Comparison of ENCODE assay signal across 19 cellular contexts in the genomic region with DNA sequence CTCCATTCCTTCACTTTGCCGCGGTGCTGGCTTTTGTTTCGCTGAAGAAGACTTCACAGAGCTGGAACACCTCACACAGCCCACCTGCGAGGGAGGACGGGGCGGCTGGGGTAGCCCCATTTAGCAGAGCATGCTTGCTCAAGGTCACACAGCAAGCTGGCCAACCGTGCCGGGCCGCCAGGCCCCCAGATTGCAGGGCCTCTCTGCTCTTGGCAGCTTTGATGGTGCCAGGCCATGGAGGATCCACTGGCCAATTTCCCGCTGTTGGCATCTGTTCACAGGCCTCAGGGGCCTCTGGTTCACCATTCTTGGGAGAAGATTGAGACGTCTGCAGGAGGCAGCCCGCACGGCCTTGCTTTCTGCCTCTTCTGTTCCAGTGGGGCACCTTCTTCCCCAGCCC.
"Had no signal": no experiment of that assay in that cellular context is flagged by ENCODE, and none has a peak within 500 bp of the region (broad histone marks: within the 10 kb centered on the region; RNA-seq: fewer than 3 reads in every experiment).

No MANE protein-coding gene starts in this region.

- H3K4me1 ChIP-seq: adrenal gland, breast epithelium, Peyer's patch had no signal

- DNase-seq: activated CD4-positive, alpha-beta T cell treated with anti-CD3 and anti-CD28 coated beads for 4 hours; activated CD4-positive, alpha-beta T cell treated with anti-CD3 and anti-CD28 coated beads, Interleukin-2, amount 50 U/mL, for 4 hours; activated CD8-positive, alpha-beta memory T cell treated with anti-CD3 and anti-CD28 coated beads, Interleukin-2, amount 50 U/mL, for 48 hours; activated CD8-positive, alpha-beta T cell treated with anti-CD3 and anti-CD28 coated beads, Interleukin-2, amount 10 ng/mL, durations not matched to agents 7 days and 5 days; activated naive CD4-positive, alpha-beta T cell treated with anti-CD3 and anti-CD28 coated beads, Interleukin-2, amount 50 U/mL, for 16 hours; activated naive CD8-positive, alpha-beta T cell treated with anti-CD3 and anti-CD28 coated beads, Interleukin-2, amount 10 ng/mL, durations not matched to agents 7 days and 5 days; activated T-cell treated with anti-CD3 and anti-CD28 coated beads, Interleukin-2, amount 50 U/mL, for 1 hour; adrenal gland; central memory CD4-positive, alpha-beta T cell; Kasumi-1; NCI-H187 treated with DMSO at 0.1 percent for 48 hours; NCI-H526; NCI-H774; Peyer's patch; SHP77 treated with DMSO at 0.1 percent for 48 hours had no signal

- H3K27ac ChIP-seq: adrenal gland, breast epithelium, Peyer's patch had no signal

- ATAC-seq: activated CD4-positive, CD25-positive, alpha-beta regulatory T cell treated with anti-CD3 and anti-CD28 coated beads, Interleukin-2, amount 50 U/mL, for 24 hours; activated CD8-positive, alpha-beta T cell treated with anti-CD3 and anti-CD28 coated beads, Interleukin-2, amount 10 ng/mL, durations not matched to agents 7 days and 5 days; K562 had no signal

- H3K4me3 Mint-ChIP-seq: activated CD8-positive, alpha-beta T cell treated with anti-CD3 and anti-CD28 coated beads, Interleukin-2, amount 10 ng/mL, durations not matched to agents 7 days and 5 days; activated naive CD8-positive, alpha-beta T cell treated with anti-CD3 and anti-CD28 coated beads, Interleukin-2, amount 10 ng/mL, durations not matched to agents 7 days and 5 days; T-helper 1 cell treated with Interleukin-12 subunit alpha and Interleukin-12 subunit beta and Interleukin-4 antibody, amounts not matched to agents 30 μg/mL and 1 μg/mL, for 36 hours had no signal

- H3K4me1 Mint-ChIP-seq: activated naive CD8-positive, alpha-beta T cell treated with anti-CD3 and anti-CD28 coated beads, Interleukin-2, amount 10 ng/mL, durations not matched to agents 7 days and 5 days had no signal

- H3K27ac Mint-ChIP-seq: activated CD8-positive, alpha-beta T cell treated with anti-CD3 and anti-CD28 coated beads, Interleukin-2, amount 10 ng/mL, durations not matched to agents 7 days and 5 days; activated naive CD8-positive, alpha-beta T cell treated with anti-CD3 and anti-CD28 coated beads, Interleukin-2, amount 10 ng/mL, durations not matched to agents 7 days and 5 days; T-helper 1 cell treated with Interleukin-12 subunit alpha and Interleukin-12 subunit beta and Interleukin-4 antibody, amounts not matched to agents 30 μg/mL and 1 μg/mL, for 36 hours had no signal

- H3K9me3 ChIP-seq: adrenal gland, breast epithelium, Peyer's patch had no signal

- H3K27me3 ChIP-seq: adrenal gland, Peyer's patch had no signal

- H3K9me3 Mint-ChIP-seq: activated naive CD8-positive, alpha-beta T cell treated with anti-CD3 and anti-CD28 coated beads, Interleukin-2, amount 10 ng/mL, durations not matched to agents 7 days and 5 days; T-helper 1 cell treated with Interleukin-12 subunit alpha and Interleukin-12 subunit beta and Interleukin-4 antibody, amounts not matched to agents 30 μg/mL and 1 μg/mL, for 36 hours had no signal

- H3K36me3 ChIP-seq: adrenal gland, breast epithelium, Peyer's patch had no signal

- H3K4me3 ChIP-seq: adrenal gland, breast epithelium, K562, Peyer's patch had no signal

- H3K36me3 Mint-ChIP-seq: activated naive CD8-positive, alpha-beta T cell treated with anti-CD3 and anti-CD28 coated beads, Interleukin-2, amount 10 ng/mL, durations not matched to agents 7 days and 5 days had no signal
